In genomic region chr6:136792066-136792944, GRCh38 we compare ENCODE assay signal across 1 cellular context.
TF ChIP-seq lines count a peak whose summit lies in the region.

A gene with protein sequence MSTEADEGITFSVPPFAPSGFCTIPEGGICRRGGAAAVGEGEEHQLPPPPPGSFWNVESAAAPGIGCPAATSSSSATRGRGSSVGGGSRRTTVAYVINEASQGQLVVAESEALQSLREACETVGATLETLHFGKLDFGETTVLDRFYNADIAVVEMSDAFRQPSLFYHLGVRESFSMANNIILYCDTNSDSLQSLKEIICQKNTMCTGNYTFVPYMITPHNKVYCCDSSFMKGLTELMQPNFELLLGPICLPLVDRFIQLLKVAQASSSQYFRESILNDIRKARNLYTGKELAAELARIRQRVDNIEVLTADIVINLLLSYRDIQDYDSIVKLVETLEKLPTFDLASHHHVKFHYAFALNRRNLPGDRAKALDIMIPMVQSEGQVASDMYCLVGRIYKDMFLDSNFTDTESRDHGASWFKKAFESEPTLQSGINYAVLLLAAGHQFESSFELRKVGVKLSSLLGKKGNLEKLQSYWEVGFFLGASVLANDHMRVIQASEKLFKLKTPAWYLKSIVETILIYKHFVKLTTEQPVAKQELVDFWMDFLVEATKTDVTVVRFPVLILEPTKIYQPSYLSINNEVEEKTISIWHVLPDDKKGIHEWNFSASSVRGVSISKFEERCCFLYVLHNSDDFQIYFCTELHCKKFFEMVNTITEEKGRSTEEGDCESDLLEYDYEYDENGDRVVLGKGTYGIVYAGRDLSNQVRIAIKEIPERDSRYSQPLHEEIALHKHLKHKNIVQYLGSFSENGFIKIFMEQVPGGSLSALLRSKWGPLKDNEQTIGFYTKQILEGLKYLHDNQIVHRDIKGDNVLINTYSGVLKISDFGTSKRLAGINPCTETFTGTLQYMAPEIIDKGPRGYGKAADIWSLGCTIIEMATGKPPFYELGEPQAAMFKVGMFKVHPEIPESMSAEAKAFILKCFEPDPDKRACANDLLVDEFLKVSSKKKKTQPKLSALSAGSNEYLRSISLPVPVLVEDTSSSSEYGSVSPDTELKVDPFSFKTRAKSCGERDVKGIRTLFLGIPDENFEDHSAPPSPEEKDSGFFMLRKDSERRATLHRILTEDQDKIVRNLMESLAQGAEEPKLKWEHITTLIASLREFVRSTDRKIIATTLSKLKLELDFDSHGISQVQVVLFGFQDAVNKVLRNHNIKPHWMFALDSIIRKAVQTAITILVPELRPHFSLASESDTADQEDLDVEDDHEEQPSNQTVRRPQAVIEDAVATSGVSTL (N-terminal part only) (minus strand): TSS chr6:136792477. CDS start chr6:136792157, 320 bp downstream.

TF ChIP-seq in HepG2, 621 proteins besides CTCF, POLR2A, EP300 and RAD21 (continued from another document and continues in another):
- TF ChIP-seq PRDM4 (CRISPR knock-in tag; IDR thresholded peaks at IDR 0.05; ENCODE audit: borderline replicate concordance) = no peak
- no peak for TF ChIP-seq GTF2F1 (IDR thresholded peaks at IDR 0.05; ENCODE audit: low read length)
- no peak for TF ChIP-seq ZNF12 (CRISPR knock-in tag; IDR thresholded peaks at IDR 0.05)
- TF ChIP-seq ZNF513 (CRISPR knock-in tag; conservative IDR thresholded peaks at IDR 0.05) = no peak
- TF ChIP-seq ARID2 (CRISPR knock-in tag; IDR thresholded peaks at IDR 0.05; ENCODE audit: borderline replicate concordance) = no peak
- no peak for TF ChIP-seq KMT2A (CRISPR knock-in tag; IDR thresholded peaks at IDR 0.05)
- no peak for TF ChIP-seq ZBTB43 (CRISPR knock-in tag; conservative IDR thresholded peaks at IDR 0.05)
- TF ChIP-seq SMARCE1 (IDR thresholded peaks at IDR 0.05; ENCODE audit: borderline replicate concordance) = no peak
- no peak for TF ChIP-seq TOE1 (CRISPR knock-in tag; IDR thresholded peaks at IDR 0.05)
- no peak for TF ChIP-seq RBM39 (IDR thresholded peaks at IDR 0.05; ENCODE audit: low read depth, low read length, poor library complexity, severe bottlenecking)
- no peak for TF ChIP-seq ZNF230 (CRISPR knock-in tag; IDR thresholded peaks at IDR 0.05)
- TF ChIP-seq ZHX1 (CRISPR knock-in tag; IDR thresholded peaks at IDR 0.05; ENCODE audit: low read depth) = no peak
- no peak for TF ChIP-seq ZNF83 (CRISPR knock-in tag; IDR thresholded peaks at IDR 0.05; ENCODE audit: borderline replicate concordance)
- TF ChIP-seq ZFP37 (CRISPR knock-in tag; IDR thresholded peaks at IDR 0.05; ENCODE audit: borderline replicate concordance) = no peak
- TF ChIP-seq TAF1 (CRISPR knock-in tag; IDR thresholded peaks at IDR 0.05) = no peak
- no peak for TF ChIP-seq RCOR2 (CRISPR knock-in tag; IDR thresholded peaks at IDR 0.05)
- no peak for TF ChIP-seq ZSCAN30 (CRISPR knock-in tag; IDR thresholded peaks at IDR 0.05)
- TF ChIP-seq ISX (CRISPR knock-in tag; conservative IDR thresholded peaks at IDR 0.05) = no peak
- no peak for TF ChIP-seq FOSL2 (CRISPR knock-in tag; IDR thresholded peaks at IDR 0.05)
- peak; percentile 19; the same call in 1 of the 2 replicates for TF ChIP-seq ZNF343 (CRISPR knock-in tag; IDR thresholded peaks at IDR 0.05)
- no peak for TF ChIP-seq ARID3A (IDR thresholded peaks at IDR 0.05; ENCODE audit: low read depth, low read length)
- TF ChIP-seq ZNF720 (CRISPR knock-in tag; IDR thresholded peaks at IDR 0.05) = no peak
- TF ChIP-seq PHF21A (CRISPR knock-in tag; IDR thresholded peaks at IDR 0.05) = no peak
- TF ChIP-seq HNRNPUL1 (IDR thresholded peaks at IDR 0.05; ENCODE audit: low read depth, low read length) = no peak
- peak; percentile 74; the same call in 1 of the 2 replicates for TF ChIP-seq KDM2A (CRISPR knock-in tag; IDR thresholded peaks at IDR 0.05; ENCODE audit: borderline replicate concordance, low read depth)
- no peak for TF ChIP-seq DR1 (CRISPR knock-in tag; IDR thresholded peaks at IDR 0.05)
- TF ChIP-seq ZNF678 (CRISPR knock-in tag; IDR thresholded peaks at IDR 0.05) = no peak
- peak; percentile 64; the same call in 1 of the 2 replicates for TF ChIP-seq SALL2 (CRISPR knock-in tag; IDR thresholded peaks at IDR 0.05)
- TF ChIP-seq KLF13 (CRISPR knock-in tag; IDR thresholded peaks at IDR 0.05) = no peak; the same call in 1 of the 2 replicates
- TF ChIP-seq SATB2 (CRISPR knock-in tag; IDR thresholded peaks at IDR 0.05) = no peak
- no peak for TF ChIP-seq KAT7 (CRISPR knock-in tag; IDR thresholded peaks at IDR 0.05; ENCODE audit: borderline replicate concordance)
- TF ChIP-seq BATF2 (CRISPR knock-in tag; IDR thresholded peaks at IDR 0.05) = no peak
- no peak for TF ChIP-seq XBP1 (CRISPR knock-in tag; IDR thresholded peaks at IDR 0.05)
- 0 out of 2 replicates have a peak, but pooled peaks have one; percentile 51 for TF ChIP-seq ZNF512B (CRISPR knock-in tag; IDR thresholded peaks at IDR 0.05; ENCODE audit: borderline replicate concordance)
- no peak for TF ChIP-seq ONECUT2 (CRISPR knock-in tag; IDR thresholded peaks at IDR 0.05)
- TF ChIP-seq ELF3 (CRISPR knock-in tag; IDR thresholded peaks at IDR 0.05) = peak; percentile 42; the same call in 1 of the 2 replicates
- no peak for TF ChIP-seq PCBP2 (optimal IDR thresholded peaks at IDR 0.05; ENCODE audit: low read depth, low read length, poor library complexity, severe bottlenecking)
- TF ChIP-seq NFIB (CRISPR knock-in tag; IDR thresholded peaks at IDR 0.05; ENCODE audit: borderline replicate concordance) = no peak
- no peak for TF ChIP-seq FOXA3 (CRISPR knock-in tag; IDR thresholded peaks at IDR 0.05)
- no peak for TF ChIP-seq E2F2 (CRISPR knock-in tag; IDR thresholded peaks at IDR 0.05; ENCODE audit: borderline replicate concordance)
- TF ChIP-seq ATRX (CRISPR knock-in tag; IDR thresholded peaks at IDR 0.05; ENCODE audit: borderline replicate concordance) = no peak
